In genomic region chr3:109154989-109155388, GRCh38 we compare ENCODE assay signal across 17 cellular contexts. TPM values are rescaled to one million over a fixed set of nuclear protein-coding genes. Genes with fewer than 3 reads are reported as not detected.
DNase-seq lines count a peak whose midpoint lies in the region; ATAC-seq and TF ChIP-seq lines count a peak whose summit lies in the region.
"Had no signal": no experiment of that assay in that cellular context is flagged by ENCODE, and none has a peak within 500 bp of the region (broad histone marks: within the 10 kb centered on the region; RNA-seq: fewer than 3 reads in every experiment).

No MANE protein-coding gene starts in this region.

- no peaks in the 10 kb centered on the region for H3K9me3 ChIP-seq in hepatocyte (ENCODE audit: low read depth)
- H3K9me3 ChIP-seq: BLaER1 treated with 17β-estradiol and CSF1 and Interleukin-3, amounts not matched to agents 10 nM and 100 nM had no signal

- H3K4me1 Mint-ChIP-seq in activated T-helper 2 cell treated with anti-CD3 and anti-CD28 coated beads, Interferon-gamma antibody, Interleukin-2, Interleukin-4, amounts not matched to agents 10 μg/mL and 5 μg/mL and 100 μg/mL, durations not matched to agents 14 hours and 24 hours and 36 hours (ENCODE audit: low read depth) = no peaks in the 10 kb centered on the region

- H3K9me2 ChIP-seq in hepatocyte (replicated peaks; ENCODE audit: insufficient read depth) = no peaks in the 10 kb centered on the region

- no peak for ATAC-seq in SK-N-SH treated with all-trans-retinoic acid at 6 μM for 48 hours
- ATAC-seq: GM12878, HCT116 had no signal

- H3K27ac ChIP-seq in hepatocyte = no peak overlapping the region
- H3K27ac ChIP-seq: BLaER1 treated with 17β-estradiol and CSF1 and Interleukin-3, amounts not matched to agents 10 nM and 100 nM had no signal

- H3K27me3 Mint-ChIP-seq in activated T-helper 2 cell treated with anti-CD3 and anti-CD28 coated beads, Interferon-gamma antibody, Interleukin-2, Interleukin-4, amounts not matched to agents 10 μg/mL and 5 μg/mL and 100 μg/mL, durations not matched to agents 14 hours and 24 hours and 36 hours (ENCODE audit: low read depth) = no peaks in the 10 kb centered on the region

- H4K20me1 ChIP-seq in hepatocyte (ENCODE audit: insufficient read depth, poor library complexity, severe bottlenecking) = no peaks in the 10 kb centered on the region
- H4K20me1 ChIP-seq: BLaER1 treated with 17β-estradiol and CSF1 and Interleukin-3, amounts not matched to agents 10 nM and 100 nM had no signal

- DNase-seq in ELR (ENCODE audit: low read depth) (peak; percentile 76), SW480 (ENCODE audit: low spot score) (peak; percentile 7), hepatocyte (ENCODE audit: low spot score) (no peak), non-pigmented ciliary epithelial cell (ENCODE audit: low read depth) (peak; percentile 22), DMS153 treated with DMSO at 0.1 percent for 48 hours (lab: John Stamatoyannopoulos, UW; ENCODE audit: unreplicated experiment) (no peak)
- DNase-seq in activated T-helper 2 cell treated with anti-CD3 and anti-CD28 coated beads, Interferon-gamma antibody, Interleukin-2, Interleukin-4, amounts not matched to agents 10 μg/mL and 5 μg/mL and 100 μg/mL, durations not matched to agents 14 hours and 24 hours and 36 hours (ENCODE audit: low spot score) = no peak
- DNase-seq: NCI-H1417 treated with DMSO at 0.1 percent for 48 hours, NCI-H2029, NCI-H2171 treated with DMSO at 0.1 percent for 48 hours, NCI-H82 had no signal

- H3K4me3 ChIP-seq in hepatocyte = no peak overlapping the region
- H3K4me3 ChIP-seq: BLaER1 treated with 17β-estradiol and CSF1 and Interleukin-3, amounts not matched to agents 10 nM and 100 nM; GM12878 had no signal

- 71% methylated on average over 2 of the region's 2 CpGs for WGBS in hepatocyte (ENCODE audit: low lambda C conversion rate, missing lambda C conversion rate)

- no peaks in the 10 kb centered on the region for H3K9me3 Mint-ChIP-seq in activated T-helper 2 cell treated with anti-CD3 and anti-CD28 coated beads, Interferon-gamma antibody, Interleukin-2, Interleukin-4, amounts not matched to agents 10 μg/mL and 5 μg/mL and 100 μg/mL, durations not matched to agents 14 hours and 24 hours and 36 hours

- intact Hi-C loops in activated T-helper 2 cell treated with anti-CD3 and anti-CD28 coated beads, Interferon-gamma antibody, Interleukin-2, Interleukin-4, amounts not matched to agents 10 μg/mL and 5 μg/mL and 100 μg/mL, durations not matched to agents 14 hours and 24 hours and 36 hours (cut with micrococcal nuclease) = no loop called here

- H3K27ac Mint-ChIP-seq in activated T-helper 2 cell treated with anti-CD3 and anti-CD28 coated beads, Interferon-gamma antibody, Interleukin-2, Interleukin-4, amounts not matched to agents 10 μg/mL and 5 μg/mL and 100 μg/mL, durations not matched to agents 14 hours and 24 hours and 36 hours = no peak overlapping the region

- peaks cover 5% of the 10 kb centered on the region for H3K4me1 ChIP-seq in hepatocyte (ENCODE audit: insufficient read depth)
- H3K4me1 ChIP-seq: BLaER1 treated with 17β-estradiol and CSF1 and Interleukin-3, amounts not matched to agents 10 nM and 100 nM had no signal

- no peak for TF ChIP-seq CTCF in hepatocyte (IDR thresholded peaks at IDR 0.05; ENCODE audit: poor library complexity)

- H3K27me3 ChIP-seq in hepatocyte = no peaks in the 10 kb centered on the region
- H3K27me3 ChIP-seq: BLaER1 treated with 17β-estradiol and CSF1 and Interleukin-3, amounts not matched to agents 10 nM and 100 nM had no signal

- H3K4me3 Mint-ChIP-seq in activated T-helper 2 cell treated with anti-CD3 and anti-CD28 coated beads, Interferon-gamma antibody, Interleukin-2, Interleukin-4, amounts not matched to agents 10 μg/mL and 5 μg/mL and 100 μg/mL, durations not matched to agents 14 hours and 24 hours and 36 hours (ENCODE audit: low read depth) = no peak overlapping the region

- no peak overlapping the region for H2AFZ ChIP-seq in hepatocyte

- no peaks in the 10 kb centered on the region for H3K79me2 ChIP-seq in hepatocyte

- no peaks in the 10 kb centered on the region for H3K36me3 Mint-ChIP-seq in activated T-helper 2 cell treated with anti-CD3 and anti-CD28 coated beads, Interferon-gamma antibody, Interleukin-2, Interleukin-4, amounts not matched to agents 10 μg/mL and 5 μg/mL and 100 μg/mL, durations not matched to agents 14 hours and 24 hours and 36 hours (ENCODE audit: low read depth)

- no peaks in the 10 kb centered on the region for H3K36me3 ChIP-seq in hepatocyte (replicated peaks; ENCODE audit: insufficient read depth, low read depth)
- H3K36me3 ChIP-seq: BLaER1 treated with 17β-estradiol and CSF1 and Interleukin-3, amounts not matched to agents 10 nM and 100 nM had no signal

- peak overlapping the region; percentile 4 for H3K4me2 ChIP-seq in hepatocyte
- H3K4me2 ChIP-seq: BLaER1 treated with 17β-estradiol and CSF1 and Interleukin-3, amounts not matched to agents 10 nM and 100 nM had no signal

TF ChIP-seq in SK-N-SH treated with all-trans-retinoic acid at 6 μM for 48 hours, 23 proteins besides CTCF, POLR2A, EP300 and RAD21 (continues in another document):
- no peak for TF ChIP-seq TSHZ2 (CRISPR knock-in tag; IDR thresholded peaks at IDR 0.05)
- TF ChIP-seq ZNF70 (CRISPR knock-in tag; IDR thresholded peaks at IDR 0.05) = no peak
- TF ChIP-seq CSRNP3 (CRISPR knock-in tag; IDR thresholded peaks at IDR 0.05) = no peak
- TF ChIP-seq ISL1 (CRISPR knock-in tag; IDR thresholded peaks at IDR 0.05) = no peak
- no peak for TF ChIP-seq ZFP30 (CRISPR knock-in tag; IDR thresholded peaks at IDR 0.05)
- TF ChIP-seq OSR1 (CRISPR knock-in tag; IDR thresholded peaks at IDR 0.05) = no peak
- no peak for TF ChIP-seq PATZ1 (CRISPR knock-in tag; IDR thresholded peaks at IDR 0.05; ENCODE audit: borderline replicate concordance)
- no peak for TF ChIP-seq ARNTL (CRISPR knock-in tag; IDR thresholded peaks at IDR 0.05; ENCODE audit: borderline replicate concordance, low read depth)
- no peak for TF ChIP-seq SNAI2 (CRISPR knock-in tag; IDR thresholded peaks at IDR 0.05)

RNA-seq across cellular contexts. Expression of gene C3orf85, which starts 18.5 kb away (rescaled TPM):
- 19.3 and 33.4 TPM in 2 replicates for total RNA-seq in hepatocyte
- polyA plus RNA-seq in hepatocyte = 40.5 and 52.2 TPM in 2 replicates
- total RNA-seq in activated T-helper 2 cell treated with anti-CD3 and anti-CD28 coated beads, Interferon-gamma antibody, Interleukin-2, Interleukin-4, amounts not matched to agents 10 μg/mL and 5 μg/mL and 100 μg/mL, durations not matched to agents 14 hours and 24 hours and 36 hours = not detected in 2 replicates
- total RNA-seq: G401, GM12878, NCI-H460, RPMI7951 had no signal
- polyA plus RNA-seq: GM12878 had no signal

RNA-seq across cellular contexts. Expression of gene MORC1, which starts 37.1 kb away (rescaled TPM):
- 5.6 and 6.7 TPM in 2 replicates for total RNA-seq in hepatocyte
- polyA plus RNA-seq in hepatocyte = 2.8 and 5.7 TPM in 2 replicates
- total RNA-seq in activated T-helper 2 cell treated with anti-CD3 and anti-CD28 coated beads, Interferon-gamma antibody, Interleukin-2, Interleukin-4, amounts not matched to agents 10 μg/mL and 5 μg/mL and 100 μg/mL, durations not matched to agents 14 hours and 24 hours and 36 hours = not detected in 2 replicates
- total RNA-seq: G401, GM12878, NCI-H460, RPMI7951 had no signal

Comparison
In these comparisons a context has a peak if more than half of its experiments do, and no peak if none do; other contexts are left out.
1. DNase-seq: peak in ELR (single experiment), SW480 (single experiment) and non-pigmented ciliary epithelial cell (single experiment); none in hepatocyte (single experiment), activated T-helper 2 cell treated with anti-CD3 and anti-CD28 coated beads, Interferon-gamma antibody, Interleukin-2, Interleukin-4, amounts not matched to agents 10 μg/mL and 5 μg/mL and 100 μg/mL, durations not matched to agents 14 hours and 24 hours and 36 hours (single experiment) and DMS153 treated with DMSO at 0.1 percent for 48 hours (single experiment).
2. RNA of gene C3orf85, which starts 18.5 kb away (total RNA-seq): 19.3 to 33.4 TPM in hepatocyte; not detected in activated T-helper 2 cell treated with anti-CD3 and anti-CD28 coated beads, Interferon-gamma antibody, Interleukin-2, Interleukin-4, amounts not matched to agents 10 μg/mL and 5 μg/mL and 100 μg/mL, durations not matched to agents 14 hours and 24 hours and 36 hours; every median in the first group is over 10 times any median in the second.